Comparison of ENCODE assay signal across 5 cellular contexts in genomic region chr19:54775830-54776229, GRCh38. TPM values are rescaled to one million over a fixed set of nuclear protein-coding genes. Genes with fewer than 3 reads are reported as not detected.
"Had no signal": no experiment of that assay in that cellular context is flagged by ENCODE, and none has a peak within 500 bp of the region (broad histone marks: within the 10 kb centered on the region; RNA-seq: fewer than 3 reads in every experiment).

No MANE protein-coding gene starts in this region.

RNA-seq across cellular contexts. Expression of gene KIR2DL1, which starts 6.2 kb away (rescaled TPM):
- total RNA-seq: HepG2, HT-29, HT1080, IMR-90, K562 had no signal

RNA-seq across cellular contexts. Expression of gene KIR2DL4, which starts 27.6 kb away (rescaled TPM):
- total RNA-seq: HepG2, HT-29, HT1080, IMR-90, K562 had no signal

RNA-seq across cellular contexts. Expression of gene KIR2DL3, which starts 37.5 kb away (rescaled TPM):
- total RNA-seq: HepG2, HT-29, HT1080, IMR-90, K562 had no signal

RNA-seq across cellular contexts. Expression of gene KIR3DL1, which starts 40.4 kb away (rescaled TPM):
- total RNA-seq: HepG2, HT-29, HT1080, IMR-90, K562 had no signal

RNA-seq across cellular contexts. Expression of gene KIR3DL3, which starts 51.6 kb away (rescaled TPM):
- total RNA-seq: HepG2, HT-29, HT1080, IMR-90, K562 had no signal
